26 cellular contexts compared by ENCODE assay signal in genomic region chr7:71267734-71268133, GRCh38.
"Had no signal": no experiment of that assay in that cellular context is flagged by ENCODE, and none has a peak within 500 bp of the region (broad histone marks: within the 10 kb centered on the region; RNA-seq: fewer than 3 reads in every experiment).

No MANE protein-coding gene starts in this region.

- H3K27me3 ChIP-seq: colonic mucosa, foreskin keratinocyte, ovary, right atrium auricular region, sigmoid colon, stomach, transverse colon, uterus had no signal

- H3K4me1 ChIP-seq: colonic mucosa, foreskin keratinocyte, right atrium auricular region, uterus had no signal

- H3K36me3 Mint-ChIP-seq: natural killer cell had no signal

- H3K4me3 ChIP-seq: colonic mucosa, lung, mucosa of descending colon, ovary, right atrium auricular region, sigmoid colon, skin epidermis, stomach, thoracic aorta, transverse colon, uterus had no signal

- H3K27ac ChIP-seq: colonic mucosa, foreskin keratinocyte, ovary, right atrium auricular region, skin epidermis, stomach, thoracic aorta, transverse colon, uterus had no signal

- H3K36me3 ChIP-seq: colonic mucosa, ovary, right atrium auricular region, sigmoid colon, stomach, thoracic aorta, transverse colon, uterus had no signal

- FAIRE-seq: endothelial cell of umbilical vein had no signal

- H3K4me1 Mint-ChIP-seq: natural killer cell had no signal

- H3K27ac Mint-ChIP-seq: natural killer cell had no signal

- H3K4me3 Mint-ChIP-seq: natural killer cell, neural crest cell had no signal

- H3K9me3 ChIP-seq: colonic mucosa, ovary, transverse colon, uterus had no signal

- DNase-seq: cerebellar nuclear complex; colonic mucosa; dermis blood vessel endothelial cell; erythroblast; foreskin keratinocyte; hypothalamus; left colon; left ventricle myocardium superior; mesenchymal stem cell; mucosa of descending colon; natural killer cell; ovary; sigmoid colon; stimulated activated CD4-positive, alpha-beta T cell treated with anti-CD3 and anti-CD28 coated beads, Interleukin-2, amount 100 ng/mL, for 24 hours; stimulated activated CD4-positive, alpha-beta T cell treated with anti-CD3 and anti-CD28 coated beads, Interleukin-4, amount 100 ng/mL, for 4 hours; stimulated activated naive CD4-positive, alpha-beta T cell; stomach; substantia nigra; transverse colon; uterus had no signal
